Comparison of ENCODE assay signal across 12 cellular contexts in the genomic region with DNA sequence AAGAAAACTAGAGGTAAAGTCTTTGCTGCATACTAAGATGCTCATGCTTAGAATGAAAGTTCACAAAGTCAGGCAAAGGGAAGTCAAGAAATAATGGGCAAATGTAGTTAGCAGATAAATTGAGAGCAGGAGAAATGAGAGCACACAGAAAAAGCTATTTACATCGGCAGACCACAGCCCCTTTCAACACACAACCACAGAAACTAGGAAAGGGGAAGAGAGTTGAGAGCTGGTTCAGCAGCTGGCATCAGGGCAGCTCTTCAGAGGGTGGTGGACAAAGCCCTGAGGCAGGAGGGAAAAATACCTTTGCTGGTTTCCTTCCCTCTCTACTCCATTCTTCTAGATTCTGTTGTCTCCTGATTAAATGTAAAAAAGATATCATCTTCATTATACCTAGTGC.
DNase-seq lines count a peak whose midpoint lies in the region; ATAC-seq, FAIRE-seq and TF ChIP-seq lines count a peak whose summit lies in the region.
"Had no signal": no experiment of that assay in that cellular context is flagged by ENCODE, and none has a peak within 500 bp of the region (broad histone marks: within the 10 kb centered on the region; RNA-seq: fewer than 3 reads in every experiment).

No MANE protein-coding gene starts in this region.

- H3K9me3 ChIP-seq in left ventricle myocardium inferior (replicated peaks), result no peaks in the 10 kb centered on the region

- TF ChIP-seq POLR2A in GM12891 (IDR thresholded peaks at IDR 0.05; ENCODE audit: low read depth, low read length), result no peak

- H3K4me3 ChIP-seq in left ventricle myocardium inferior, result no peak overlapping the region

- ATAC-seq in GM21390 (IDR thresholded peaks at IDR 0.05; ENCODE audit: unreplicated experiment), result peak; percentile 69
- peak; percentile 91 for ATAC-seq in HG03196 (IDR thresholded peaks at IDR 0.05; ENCODE audit: unreplicated experiment)
- no peak for ATAC-seq in HG03521 (IDR thresholded peaks at IDR 0.05; ENCODE audit: unreplicated experiment)

- no peaks in the 10 kb centered on the region for H3K27me3 ChIP-seq in left ventricle myocardium inferior (ENCODE audit: low read depth)

- FAIRE-seq in GM12891 (lab: Jason Lieb, UNC), result no peak

- no peaks in the 10 kb centered on the region for H3K36me3 ChIP-seq in left ventricle myocardium inferior

- no peak for TF ChIP-seq CTCF in left ventricle myocardium inferior (IDR thresholded peaks at IDR 0.05; ENCODE audit: borderline replicate concordance)

- intact Hi-C loops in left ventricle myocardium inferior (cut with micrococcal nuclease), result no loop called here

- DNase-seq in GM12891 (ENCODE audit: insufficient read length, low spot score) (no peak), SIG-M5 (lab: John Stamatoyannopoulos, UW) (peak; percentile 55), iPS-NIHi7 (ENCODE audit: extremely low spot score) (no peak), left ventricle myocardium inferior (no peak), NCI-H2227 (lab: John Stamatoyannopoulos, UW; ENCODE audit: unreplicated experiment) (no peak)
- DNase-seq: activated T-cell treated with anti-CD3 and anti-CD28 coated beads, Interleukin-2, amount 50 U/mL, for 24 hours; effector memory CD4-positive, alpha-beta T cell; IMR-90 had no signal

- no peak overlapping the region for H3K27ac ChIP-seq in left ventricle myocardium inferior (replicated peaks)
- H3K27ac ChIP-seq: VCaP had no signal

- no peaks in the 10 kb centered on the region for H3K4me1 ChIP-seq in left ventricle myocardium inferior

TF ChIP-seq in GM12891, 5 proteins besides CTCF, POLR2A, EP300 and RAD21:
- TF ChIP-seq SPI1 (IDR thresholded peaks at IDR 0.05; ENCODE audit: low read depth, low read length) (peak; percentile 77), POU2F2 (IDR thresholded peaks at IDR 0.05; ENCODE audit: low read depth, low read length) (no peak)
TF ChIP-seq in GM12891: peak in this region for 1.
